In genomic region chr1:1137256-1138045, GRCh38 we compare ENCODE assay signal across 8 cellular contexts. TPM values are rescaled to one million over a fixed set of nuclear protein-coding genes. Genes with fewer than 3 reads are reported as not detected.
DNase-seq lines count a peak whose midpoint lies in the region; ATAC-seq and TF ChIP-seq lines count a peak whose summit lies in the region.

No MANE protein-coding gene starts in this region.

- H3K4me3 ChIP-seq in left ventricle myocardium inferior (no peak overlapping the region), suprapubic skin (peak overlapping the region; percentile 28), uterus (no peak overlapping the region), gastroesophageal sphincter (peak overlapping the region in 1 of 2 donors; percentile 4)

- intact Hi-C loops in Right ventricle myocardium superior (cut with DNase I) (no loop called here), left ventricle myocardium inferior (cut with micrococcal nuclease) (no loop called here), uterus (cut with DNase I; ENCODE audit: low total_unique reads) (no loop called here)

- WGBS in suprapubic skin = 13% methylated on average over 9 of the region's 36 CpGs
- 14 to 28% methylated on average over 1 to 2 of the region's 36 CpGs for WGBS in gastroesophageal sphincter (ENCODE audit: low coverage in 1 of 2), 2 donors

- TF ChIP-seq POLR2A in suprapubic skin (IDR thresholded peaks at IDR 0.05) (no peak), uterus (IDR thresholded peaks at IDR 0.05) (no peak), gastroesophageal sphincter (IDR thresholded peaks at IDR 0.05) (no peak)

- H3K36me3 ChIP-seq in left ventricle myocardium inferior = no peaks in the 10 kb centered on the region
- no peaks in the 10 kb centered on the region for H3K36me3 ChIP-seq in suprapubic skin
- no peaks in the 10 kb centered on the region for H3K36me3 ChIP-seq in uterus
- H3K36me3 ChIP-seq in gastroesophageal sphincter = no peaks in the 10 kb centered on the region

- no peak for TF ChIP-seq CTCF in left ventricle myocardium inferior (IDR thresholded peaks at IDR 0.05; ENCODE audit: borderline replicate concordance)
- no peak for TF ChIP-seq CTCF in suprapubic skin (IDR thresholded peaks at IDR 0.05)
- no peak for TF ChIP-seq CTCF in uterus (IDR thresholded peaks at IDR 0.05)
- TF ChIP-seq CTCF in gastroesophageal sphincter (IDR thresholded peaks at IDR 0.05) = no peak

- TF ChIP-seq EP300 in suprapubic skin (IDR thresholded peaks at IDR 0.05) (no peak), gastroesophageal sphincter (IDR thresholded peaks at IDR 0.05) (no peak)

- H3K27me3 ChIP-seq in left ventricle myocardium inferior (ENCODE audit: low read depth) (peaks cover 72% of the 10 kb centered on the region), suprapubic skin (peaks cover 36% of the 10 kb centered on the region), uterus (no peaks in the 10 kb centered on the region), gastroesophageal sphincter (peaks cover 69% of the 10 kb centered on the region)

- peak; percentile 17 for ATAC-seq in Right ventricle myocardium superior (ENCODE audit: poor library complexity)
- ATAC-seq in gastroesophageal sphincter = no peak
- ATAC-seq in GM21390 (IDR thresholded peaks at IDR 0.05; ENCODE audit: unreplicated experiment) = no peak

- H3K4me1 ChIP-seq in left ventricle myocardium inferior (peaks cover 4% of the 10 kb centered on the region), suprapubic skin (peaks cover 30% of the 10 kb centered on the region), uterus (no peaks in the 10 kb centered on the region), gastroesophageal sphincter (no peaks in the 10 kb centered on the region)

- H3K9me3 ChIP-seq in left ventricle myocardium inferior (replicated peaks) (no peaks in the 10 kb centered on the region), suprapubic skin (no peaks in the 10 kb centered on the region), uterus (no peaks in the 10 kb centered on the region), gastroesophageal sphincter (no peaks in the 10 kb centered on the region)

- no peak for DNase-seq in Right ventricle myocardium superior
- DNase-seq in left ventricle myocardium inferior = no peak
- peak; percentile 38 to 61 for DNase-seq in activated CD4-positive, alpha-beta T cell treated with anti-CD3 and anti-CD28 coated beads, Interleukin-2, amount 50 U/mL, for 24 hours (ENCODE audit: low read depth in 1 of 2, low spot score in 1 of 2)
- peak; percentile 42 for DNase-seq in left kidney (ENCODE audit: low read depth, low spot score)
- no peak for DNase-seq in suprapubic skin (ENCODE audit: low spot score in 2 of 2)
- no peak for DNase-seq in uterus

- H3K27ac ChIP-seq in left ventricle myocardium inferior (replicated peaks) (no peak overlapping the region), suprapubic skin (no peak overlapping the region), uterus (no peak overlapping the region), gastroesophageal sphincter (no peak overlapping the region)

RNA-seq across cellular contexts. Expression of gene C1orf159, which starts 21.6 kb away (rescaled TPM):
- total RNA-seq in Right ventricle myocardium superior = 2.4 TPM
- total RNA-seq in left ventricle myocardium inferior = 3.8 TPM
- 10 to 100 TPM; 12.8 to 48.4 (median 19.7) TPM for total RNA-seq in suprapubic skin
- total RNA-seq in uterus = 10 to 100 TPM in 3 of 4 donors, 1 to 10 TPM in 1; 4.9 to 20.0 (median 17.9) TPM
- 10 to 100 TPM in 2 of 4 donors, 1 to 10 TPM in 2; 6.3 to 15.3 (median 9.9) TPM for total RNA-seq in gastroesophageal sphincter

RNA-seq across cellular contexts. Expression of gene TTLL10, which starts 36.2 kb away (rescaled TPM):
- total RNA-seq in Right ventricle myocardium superior (0.22 TPM), left ventricle myocardium inferior (not detected), suprapubic skin (not detected), uterus (under 1 TPM in 2 of 4 donors, not detected in 2; 0.35 to 0.51 TPM), gastroesophageal sphincter (under 1 TPM in 1 of 4 donors, not detected in 3; 0.23 TPM)

Comparison
In these comparisons a context has a peak if more than half of its experiments do, and no peak if none do; other contexts are left out.
1. DNase-seq: peak in activated CD4-positive, alpha-beta T cell treated with anti-CD3 and anti-CD28 coated beads, Interleukin-2, amount 50 U/mL, for 24 hours (2 of 2) and left kidney (single experiment); none in Right ventricle myocardium superior (single experiment), left ventricle myocardium inferior (single experiment), suprapubic skin (0 of 2) and uterus (0 of 2).